Comparison of ENCODE assay signal across 8 cellular contexts in genomic region chr11:62726156-62727006, GRCh38. TPM values are rescaled to one million over a fixed set of nuclear protein-coding genes. Genes with fewer than 3 reads are reported as not detected.
A peak's percentile ranks its signal among the peaks of the same experiment; 100 is the strongest.
DNase-seq lines count a peak whose midpoint lies in the region; ATAC-seq lines count a peak whose summit lies in the region.

No MANE protein-coding gene starts in this region.

- WGBS in right cardiac atrium, result under 1% methylated on average over 65 of the region's 65 CpGs

- H3K4me1 ChIP-seq in right cardiac atrium (ENCODE audit: control insufficient read depth, insufficient read depth, low read length) (peaks cover 2% of the 10 kb centered on the region), skeletal muscle tissue (ENCODE audit: control insufficient read depth in 3 of 3, insufficient read depth in 3 of 3, low read length in 3 of 3) (peaks cover 33 to 55% (median 36%) of the 10 kb centered on the region in 3 donors)

- H3K9ac ChIP-seq in skeletal muscle tissue (ENCODE audit: low read depth in 1 of 3, low read length in 3 of 3), result peak overlapping the region; percentile 90 to 98 (median 97)

- intact Hi-C loops in right cardiac atrium (cut with DNase I), result no loop called here
- intact Hi-C loops in posterior vena cava (cut with DNase I), result no loop called here

- H3K27ac ChIP-seq in right cardiac atrium (ENCODE audit: low read length) (peak overlapping the region; percentile 96), skeletal muscle tissue (ENCODE audit: low read depth, low read length) (peak overlapping the region; percentile 93)

- H3K4me3 ChIP-seq in right cardiac atrium (ENCODE audit: low read length) (peak overlapping the region; percentile 66), skeletal muscle tissue (ENCODE audit: low read length in 3 of 3) (peak overlapping the region; percentile 88 to 97 (median 95))

- H3K36me3 ChIP-seq in skeletal muscle tissue (ENCODE audit: control insufficient read depth in 3 of 3, insufficient read depth in 3 of 3, low read length in 3 of 3), result peaks cover 23 to 31% (median 27%) of the 10 kb centered on the region in 3 donors

- H3K27me3 ChIP-seq in right cardiac atrium (ENCODE audit: control insufficient read depth, insufficient read depth), result no peaks in the 10 kb centered on the region
- no peaks in the 10 kb centered on the region for H3K27me3 ChIP-seq in skeletal muscle tissue (ENCODE audit: control insufficient read depth in 3 of 3, insufficient read depth in 3 of 3, low read length in 3 of 3)

- DNase-seq in activated naive CD4-positive, alpha-beta T cell treated with anti-CD3 and anti-CD28 coated beads, Interleukin-2, amount 50 U/mL, for 72 hours (ENCODE audit: low spot score in 2 of 2), result peak in 1 of 2 donors; percentile 57
- peak in 2 of 3 donors; percentile 57 to 75 for DNase-seq in right cardiac atrium
- DNase-seq in HuH-7.5 (ENCODE audit: low spot score), result no peak
- DNase-seq in posterior vena cava (ENCODE audit: low spot score), result no peak
- DNase-seq in NCI-H2171 treated with DMSO at 0.1 percent for 48 hours (lab: John Stamatoyannopoulos, UW), result no peak

- ATAC-seq in GM18873 (IDR thresholded peaks at IDR 0.05; ENCODE audit: low FRiP score, unreplicated experiment) (peak; percentile 2), HG03095 (IDR thresholded peaks at IDR 0.05; ENCODE audit: unreplicated experiment) (peak; percentile 3), right cardiac atrium (peak; percentile 3 to 4)
- ATAC-seq in activated naive CD4-positive, alpha-beta T cell treated with anti-CD3 and anti-CD28 coated beads, Interleukin-2, amount 50 U/mL, for 72 hours, result no peak

- peak overlapping the region; percentile 93 to 96 for H3K27ac Mint-ChIP-seq in activated naive CD4-positive, alpha-beta T cell treated with anti-CD3 and anti-CD28 coated beads, Interleukin-2, amount 50 U/mL, for 72 hours

- H3K9me3 ChIP-seq in right cardiac atrium (ENCODE audit: control insufficient read depth, low read length) (no peaks in the 10 kb centered on the region), skeletal muscle tissue (ENCODE audit: control insufficient read depth in 3 of 3, low read length in 3 of 3) (no peaks in the 10 kb centered on the region)

- no peaks in the 10 kb centered on the region for H3K9me3 Mint-ChIP-seq in activated naive CD4-positive, alpha-beta T cell treated with anti-CD3 and anti-CD28 coated beads, Interleukin-2, amount 50 U/mL, for 72 hours

- H3K36me3 Mint-ChIP-seq in activated naive CD4-positive, alpha-beta T cell treated with anti-CD3 and anti-CD28 coated beads, Interleukin-2, amount 50 U/mL, for 72 hours, result peaks cover 60 to 65% of the 10 kb centered on the region in 2 donors

RNA-seq across cellular contexts. Expression of gene HNRNPUL2, which starts 0.9 kb away (rescaled TPM):
- total RNA-seq in activated naive CD4-positive, alpha-beta T cell treated with anti-CD3 and anti-CD28 coated beads, Interleukin-2, amount 50 U/mL, for 72 hours, result 10 to 100 TPM; 54.4 to 63.2 TPM
- total RNA-seq in right cardiac atrium (10 to 100 TPM; 29.3 to 37.2 (median 35.5) TPM), skeletal muscle tissue (18.8 TPM), posterior vena cava (10 to 100 TPM; 45.5 to 45.9 TPM)
- 33.2 TPM for polyA plus RNA-seq in right cardiac atrium

RNA-seq across cellular contexts. Expression of gene TTC9C, which starts 1.9 kb away (rescaled TPM):
- 10 to 100 TPM; 55.6 to 68.9 TPM for total RNA-seq in activated naive CD4-positive, alpha-beta T cell treated with anti-CD3 and anti-CD28 coated beads, Interleukin-2, amount 50 U/mL, for 72 hours
- total RNA-seq in right cardiac atrium (10 to 100 TPM; 11.7 to 17.0 (median 14.6) TPM), skeletal muscle tissue (25.6 TPM), posterior vena cava (10 to 100 TPM; 19.0 to 20.6 TPM)
- polyA plus RNA-seq in right cardiac atrium, result 18.4 TPM

RNA-seq across cellular contexts. Expression of gene GNG3, which starts 18.9 kb away (rescaled TPM):
- total RNA-seq in activated naive CD4-positive, alpha-beta T cell treated with anti-CD3 and anti-CD28 coated beads, Interleukin-2, amount 50 U/mL, for 72 hours, result not detected
- not detected for total RNA-seq in right cardiac atrium
- 0.57 TPM for polyA plus RNA-seq in right cardiac atrium
- not detected for total RNA-seq in skeletal muscle tissue
- total RNA-seq in posterior vena cava, result not detected

RNA-seq across cellular contexts. Expression of gene BSCL2, which starts 19.2 kb away (rescaled TPM):
- total RNA-seq in activated naive CD4-positive, alpha-beta T cell treated with anti-CD3 and anti-CD28 coated beads, Interleukin-2, amount 50 U/mL, for 72 hours, result 10 to 100 TPM; 28.8 to 42.6 TPM
- 10 to 100 TPM; 20.0 to 27.6 (median 26.5) TPM for total RNA-seq in right cardiac atrium
- polyA plus RNA-seq in right cardiac atrium, result 34.3 TPM
- 19.8 TPM for total RNA-seq in skeletal muscle tissue
- 10 to 100 TPM; 30.6 to 54.8 TPM for total RNA-seq in posterior vena cava

RNA-seq across cellular contexts. Expression of gene ZBTB3, which starts 27.6 kb away (rescaled TPM):
- total RNA-seq in activated naive CD4-positive, alpha-beta T cell treated with anti-CD3 and anti-CD28 coated beads, Interleukin-2, amount 50 U/mL, for 72 hours, result 10 to 100 TPM in 1 of 2 donors, 1 to 10 TPM in 1; 7.8 to 23.9 TPM
- 10 to 100 TPM in 2 of 4 donors, 1 to 10 TPM in 2; 7.8 to 14.5 (median 9.5) TPM for total RNA-seq in right cardiac atrium
- 4.0 TPM for polyA plus RNA-seq in right cardiac atrium
- total RNA-seq in skeletal muscle tissue, result 11.5 TPM
- total RNA-seq in posterior vena cava, result 10 to 100 TPM in 1 of 2 donors, 1 to 10 TPM in 1; 6.2 to 12.3 TPM

Comparison
In these comparisons a context has a peak if more than half of its experiments do, and no peak if none do; other contexts are left out.
1. ATAC-seq: peak in GM18873 (single experiment), HG03095 (single experiment) and right cardiac atrium (2 of 2); none in activated naive CD4-positive, alpha-beta T cell treated with anti-CD3 and anti-CD28 coated beads, Interleukin-2, amount 50 U/mL, for 72 hours (0 of 2).
2. DNase-seq: peak in right cardiac atrium (2 of 3); none in HuH-7.5 (single experiment), posterior vena cava (single experiment) and NCI-H2171 treated with DMSO at 0.1 percent for 48 hours (single experiment).